ENCODE assay signal across 26 cellular contexts in genomic region chr2:198253995-198254394, GRCh38.
A peak's percentile ranks its signal among the peaks of the same experiment; 100 is the strongest.
DNase-seq lines count a peak whose midpoint lies in the region; ATAC-seq, FAIRE-seq and TF ChIP-seq lines count a peak whose summit lies in the region.
"Had no signal": no experiment of that assay in that cellular context is flagged by ENCODE, and none has a peak within 500 bp of the region (broad histone marks: within the 10 kb centered on the region; RNA-seq: fewer than 3 reads in every experiment).

No MANE protein-coding gene starts in this region.

- H3K4me1 Mint-ChIP-seq in chondrocyte (ENCODE audit: low read depth) = no peaks in the 10 kb centered on the region
- H3K4me1 Mint-ChIP-seq: CD14-positive monocyte; CD4-positive, alpha-beta memory T cell; CD4-positive, CD25-positive, alpha-beta regulatory T cell; CD8-positive, alpha-beta memory T cell had no signal

- BruUV-seq in K562 (replicated peaks; lab: Mats Ljungman, UMichigan) = no TSS peak

- no peak for TF ChIP-seq POLR2A in K562 (conservative IDR thresholded peaks at IDR 0.05)
- no peak for TF ChIP-seq POLR2A in esophagus muscularis mucosa (IDR thresholded peaks at IDR 0.05; ENCODE audit: low read depth)

- TF ChIP-seq RAD21 in K562 (CRISPR knock-in tag; conservative IDR thresholded peaks at IDR 0.05 in 1 of 2, IDR thresholded peaks at IDR 0.05 in 1 of 2) = no peak

- in situ Hi-C loops in K562 (cut with MboI) = no loop called here

- TF ChIP-seq EP300 in K562 (IDR thresholded peaks at IDR 0.05; ENCODE audit: low read length) (no peak), esophagus muscularis mucosa (IDR thresholded peaks at IDR 0.05) (no peak)

- no peak overlapping the region for H3K4me3 Mint-ChIP-seq in chondrocyte (ENCODE audit: unreplicated experiment)
- H3K4me3 Mint-ChIP-seq: CD14-positive monocyte; CD4-positive, alpha-beta memory T cell; CD4-positive, CD25-positive, alpha-beta regulatory T cell; CD8-positive, alpha-beta memory T cell had no signal

- TF ChIP-seq CTCF in K562 (IDR thresholded peaks at IDR 0.05 in 2 of 3, conservative IDR thresholded peaks at IDR 0.05 in 1 of 3; ENCODE audit: insufficient read depth in 2 of 3, low read depth in 1 of 3, low read length in 3 of 3) (no peak), esophagus muscularis mucosa (IDR thresholded peaks at IDR 0.05) (no peak), chondrocyte (IDR thresholded peaks at IDR 0.05) (no peak)

- H3K27me3 Mint-ChIP-seq in chondrocyte (ENCODE audit: low read depth) = peaks cover 24% of the 10 kb centered on the region

- H3K79me2 ChIP-seq in K562 (ENCODE audit: control insufficient read depth, insufficient read depth, low read length) = no peaks in the 10 kb centered on the region

- no peak for ATAC-seq in K562
- ATAC-seq: GM12878 had no signal

- H3K9me3 ChIP-seq in K562 (replicated peaks; ENCODE audit: control insufficient read depth, insufficient read depth, low read depth, low read length) (no peaks in the 10 kb centered on the region), esophagus muscularis mucosa (no peaks in the 10 kb centered on the region)
- H3K9me3 ChIP-seq: BE2C, BLaER1 had no signal

- no peaks in the 10 kb centered on the region for H4K20me1 ChIP-seq in K562 (replicated peaks; ENCODE audit: control insufficient read depth, insufficient read depth, low read length)
- H4K20me1 ChIP-seq: BLaER1 had no signal

- H3K4me1 ChIP-seq in K562 (replicated peaks in 1 of 2; ENCODE audit: control insufficient read depth in 2 of 2, insufficient read depth in 2 of 2, low read length in 2 of 2) = no peaks in the 10 kb centered on the region
- peaks cover 4 to 40% (median 32%) of the 10 kb centered on the region in 4 donors for H3K4me1 ChIP-seq in esophagus muscularis mucosa
- H3K4me1 ChIP-seq: BE2C, BLaER1 had no signal

- no peaks in the 10 kb centered on the region for H3K36me3 Mint-ChIP-seq in chondrocyte (ENCODE audit: low read depth)
- H3K36me3 Mint-ChIP-seq: CD14-positive monocyte; CD4-positive, alpha-beta memory T cell; CD4-positive, CD25-positive, alpha-beta regulatory T cell; CD8-positive, alpha-beta memory T cell had no signal

- FAIRE-seq in K562 (lab: Jason Lieb, UNC) = no peak
- FAIRE-seq: A204.1, GM12878, GM12892, GM18507 had no signal

- intact Hi-C loops in K562 (cut with micrococcal nuclease) = no loop called here
- intact Hi-C loops in esophagus muscularis mucosa (cut with DNase I) = no loop called here

- no peak overlapping the region for H3K9ac ChIP-seq in K562 (ENCODE audit: insufficient read depth in 1 of 2, low read depth in 2 of 2, low read length in 2 of 2)
- H3K9ac ChIP-seq: BLaER1 had no signal

- H3K9me1 ChIP-seq in K562 (ENCODE audit: control insufficient read depth, insufficient read depth, low read length) = no peaks in the 10 kb centered on the region

- no peak overlapping the region for H3K4me3 ChIP-seq in K562
- H3K4me3 ChIP-seq in esophagus muscularis mucosa = no peak overlapping the region
- H3K4me3 ChIP-seq: BLaER1, GM12878 had no signal

- POLR2A ChIA-PET in K562 (lab: Yijun Ruan, JAX) = no interaction called here

- H2AFZ ChIP-seq in K562 (ENCODE audit: low read depth, low read length) = no peak overlapping the region

- H3K4me2 ChIP-seq in K562 (ENCODE audit: insufficient read depth, low read length) = no peak overlapping the region
- H3K4me2 ChIP-seq: BLaER1 had no signal

- no peak for DNase-seq in K562 (ENCODE audit: extremely low read depth in 1 of 4, low spot score in 3 of 4)
- no peak for DNase-seq in esophagus muscularis mucosa (ENCODE audit: extremely low spot score)
- DNase-seq in stimulated activated CD4-positive, alpha-beta T cell treated with anti-CD3 and anti-CD28 coated beads, Interleukin-4, amount 100 ng/mL, for 4 hours = no peak
- DNase-seq in stimulated activated CD8-positive, alpha-beta memory T cell treated with anti-CD3 and anti-CD28 coated beads, Interleukin-4, amount 100 ng/mL, for 48 hours = no peak
- no peak for DNase-seq in chondrocyte (ENCODE audit: low spot score)
- DNase-seq: 8988T; ACHN; BE2C; C1 segment of cervical spinal cord; CD4-positive, alpha-beta memory T cell; CD4-positive, CD25-positive, alpha-beta regulatory T cell; CD8-positive, alpha-beta memory T cell; COR-L47; DMS 273 treated with DMSO at 0.1 percent for 48 hours; DMS153; DMS53; DMS79; DND-41; EL; GDM1 had no signal

- CTCF ChIA-PET in K562 (lab: Yijun Ruan, JAX; ENCODE audit: low intra/inter-chr PET ratio) = interaction anchor here (0.6 kb wide), 1 partner anchor 1910 kb away, joined by 3 read pairs; no protein-coding TSS in a partner anchor

- no peak overlapping the region for H3K27ac Mint-ChIP-seq in chondrocyte (ENCODE audit: unreplicated experiment)
- H3K27ac Mint-ChIP-seq: CD14-positive monocyte; CD4-positive, alpha-beta memory T cell; CD4-positive, CD25-positive, alpha-beta regulatory T cell; CD8-positive, alpha-beta memory T cell had no signal

- H3K9me3 Mint-ChIP-seq in chondrocyte (ENCODE audit: low read depth) = peaks cover 3% of the 10 kb centered on the region
- H3K9me3 Mint-ChIP-seq: CD8-positive, alpha-beta memory T cell had no signal

- H3K36me3 ChIP-seq in K562 (ENCODE audit: control insufficient read depth, insufficient read depth, low read length) (no peaks in the 10 kb centered on the region), esophagus muscularis mucosa (no peaks in the 10 kb centered on the region)
- H3K36me3 ChIP-seq: BE2C, BLaER1 had no signal

- H3K27ac ChIP-seq in K562 (ENCODE audit: extremely low read depth, low read depth, low read length) (no peak overlapping the region), esophagus muscularis mucosa (replicated peaks in 1 of 4) (peak overlapping the region; percentile 52 to 72 (median 54))
- H3K27ac ChIP-seq: BLaER1 had no signal

- H3K27me3 ChIP-seq in K562 (ENCODE audit: control insufficient read depth in 2 of 2, insufficient read depth in 2 of 2, low read length in 2 of 2) = peaks cover 0 to 4% of the 10 kb centered on the region in 2 experiments; a peak in 1 of 5 replicates
- H3K27me3 ChIP-seq in esophagus muscularis mucosa = no peaks in the 10 kb centered on the region
- H3K27me3 ChIP-seq: BE2C, BLaER1 had no signal

TF ChIP-seq in K562, 482 proteins besides CTCF, POLR2A, EP300 and RAD21:
- peak; percentile 77 for TF ChIP-seq RBM25 (IDR thresholded peaks at IDR 0.05; ENCODE audit: low read depth, low read length, severe bottlenecking)
- no peak for TF ChIP-seq NCOA6 (IDR thresholded peaks at IDR 0.05)
